Comparison of ENCODE assay signal across 17 cellular contexts in the genomic region with DNA sequence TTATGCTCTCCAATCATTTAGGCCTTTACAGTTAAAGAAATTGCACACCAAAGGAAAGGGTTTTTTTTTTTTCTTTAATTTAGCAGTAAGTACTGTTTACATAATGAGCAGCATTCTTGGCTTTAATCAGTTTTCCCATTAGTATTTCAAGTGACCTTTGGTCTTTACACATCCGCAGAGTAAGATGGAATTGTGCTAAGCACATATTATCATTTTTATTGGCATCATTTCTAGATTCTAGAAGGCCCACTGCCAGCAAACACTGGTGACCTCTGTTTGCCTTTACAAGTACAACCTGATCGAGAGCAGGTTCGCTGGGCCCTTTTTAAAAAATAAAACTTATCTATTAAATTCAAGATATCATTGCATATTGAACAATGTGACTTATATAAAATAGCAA.
DNase-seq lines count a peak whose midpoint lies in the region; ATAC-seq, FAIRE-seq and TF ChIP-seq lines count a peak whose summit lies in the region.
"Had no signal": no experiment of that assay in that cellular context is flagged by ENCODE, and none has a peak within 500 bp of the region (broad histone marks: within the 10 kb centered on the region; RNA-seq: fewer than 3 reads in every experiment).

No MANE protein-coding gene starts in this region.

- no peak for DNase-seq in A549 (ENCODE audit: low read depth in 1 of 2, low spot score in 1 of 2)
- DNase-seq in body of pancreas, result peak; percentile 39 to 62 (median 55)
- DNase-seq in left cardiac atrium, result peak; percentile 24
- DNase-seq in right lobe of liver, result peak in 1 of 3 donors; percentile 67
- no peak for DNase-seq in SW480 (ENCODE audit: low spot score)
- DNase-seq in iPS-NIHi7 (ENCODE audit: extremely low spot score), result no peak
- DNase-seq: C1 segment of cervical spinal cord, DND-41, KBM-7, NCI-H1048, NCI-H146, NCI-H2081, NCI-H82 had no signal

- TF ChIP-seq RAD21 in A549 (conservative IDR thresholded peaks at IDR 0.05 in 1 of 2, IDR thresholded peaks at IDR 0.05 in 1 of 2), result no peak

- H3K9me3 ChIP-seq in A549 (no peaks in the 10 kb centered on the region), body of pancreas (no peaks in the 10 kb centered on the region), right lobe of liver (no peaks in the 10 kb centered on the region)

- TF ChIP-seq EP300 in A549 (IDR thresholded peaks at IDR 0.05), result no peak

- H3K27ac ChIP-seq in A549 (no peak overlapping the region), body of pancreas (no peak overlapping the region), right lobe of liver (peak overlapping the region in 1 of 3 donors; percentile 43)

- intact Hi-C loops in body of pancreas (cut with DNase I), result no loop called here
- intact Hi-C loops in left cardiac atrium (cut with DNase I), result no loop called here
- intact Hi-C loops in right lobe of liver (cut with DNase I), result no loop called here

- peak overlapping the region; percentile 21; the same call in 1 of the 3 replicates for H3K4me2 ChIP-seq in A549

- no peak overlapping the region for H3K4me3 ChIP-seq in A549
- H3K4me3 ChIP-seq in body of pancreas, result no peak overlapping the region
- no peak overlapping the region for H3K4me3 ChIP-seq in right lobe of liver
- H3K4me3 ChIP-seq: GM12878 had no signal

- H3K27me3 ChIP-seq in body of pancreas (no peaks in the 10 kb centered on the region), right lobe of liver (no peaks in the 10 kb centered on the region)

- no peaks in the 10 kb centered on the region for H3K36me3 ChIP-seq in body of pancreas (replicated peaks in 1 of 2; ENCODE audit: insufficient read depth in 1 of 2, low read depth in 2 of 2)
- peaks cover 0 to 36% (median 8%) of the 10 kb centered on the region in 4 donors for H3K36me3 ChIP-seq in right lobe of liver

- TF ChIP-seq CTCF in A549 (IDR thresholded peaks at IDR 0.05) (no peak), body of pancreas (IDR thresholded peaks at IDR 0.05) (no peak), right lobe of liver (IDR thresholded peaks at IDR 0.05) (no peak)

- WGBS in A549 (ENCODE audit: missing lambda C conversion rate), result 65% methylated on average over 3 of the region's 3 CpGs
- WGBS in body of pancreas, 2 donors, result 13 to 17% methylated on average over 3 of the region's 3 CpGs
- 11% methylated on average over 3 of the region's 3 CpGs for WGBS in right lobe of liver (ENCODE audit: insufficient coverage, low coverage, low lambda C conversion rate, missing lambda C conversion rate)

- peaks cover 30% of the 10 kb centered on the region for H3K4me1 ChIP-seq in A549
- H3K4me1 ChIP-seq in body of pancreas, result peaks cover 6% of the 10 kb centered on the region
- H3K4me1 ChIP-seq in right lobe of liver, result peaks cover 0 to 19% (median 4%) of the 10 kb centered on the region in 4 donors

- ATAC-seq in A549 (no peak), body of pancreas (peak; percentile 88), left cardiac atrium (peak; percentile 29 to 34), right lobe of liver (peak; percentile 87 to 95 (median 92)), HG03175 (IDR thresholded peaks at IDR 0.05; ENCODE audit: unreplicated experiment) (no peak), GM21528 (IDR thresholded peaks at IDR 0.05; ENCODE audit: low FRiP score, unreplicated experiment) (no peak)
- ATAC-seq: GM12878, Panc1 had no signal

- no peak for TF ChIP-seq POLR2A in A549 (IDR thresholded peaks at IDR 0.05; ENCODE audit: low read length)
- no peak for TF ChIP-seq POLR2A in body of pancreas (IDR thresholded peaks at IDR 0.05)
- TF ChIP-seq POLR2A in right lobe of liver (IDR thresholded peaks at IDR 0.05), result no peak

- FAIRE-seq in A549 (lab: Jason Lieb, UNC), result no peak
- FAIRE-seq: GM12878 had no signal

- POLR2A ChIA-PET in A549 (lab: Yijun Ruan, JAX), result no interaction called here

- CTCF ChIA-PET in A549 (lab: Yijun Ruan, JAX), result no interaction called here

TF ChIP-seq in A549, 52 proteins besides CTCF, POLR2A, EP300 and RAD21:
- no peak for TF ChIP-seq MYC (IDR thresholded peaks at IDR 0.05; ENCODE audit: borderline replicate concordance, low read length)
- no peak for TF ChIP-seq TP53 (CRISPR knock-in tag; IDR thresholded peaks at IDR 0.05)
- TF ChIP-seq HES2 (IDR thresholded peaks at IDR 0.05), result no peak
- TF ChIP-seq HDAC2 (IDR thresholded peaks at IDR 0.05), result no peak
- no peak for TF ChIP-seq MAZ (IDR thresholded peaks at IDR 0.05; ENCODE audit: borderline replicate concordance, low read depth, low read length)
- TF ChIP-seq KDM5A (IDR thresholded peaks at IDR 0.05), result no peak
- TF ChIP-seq TFCP2L1 (CRISPR knock-in tag; IDR thresholded peaks at IDR 0.05), result no peak
- no peak for TF ChIP-seq RARB (CRISPR knock-in tag; IDR thresholded peaks at IDR 0.05)
- TF ChIP-seq ESRRA (IDR thresholded peaks at IDR 0.05; ENCODE audit: borderline replicate concordance, low read length), result no peak
- no peak for TF ChIP-seq SREBF2 (IDR thresholded peaks at IDR 0.05)
- no peak for TF ChIP-seq ZC3H11A (IDR thresholded peaks at IDR 0.05)
- TF ChIP-seq BHLHE40 (IDR thresholded peaks at IDR 0.05; ENCODE audit: low read depth, low read length), result no peak

Comparison
In these comparisons a context has a peak if more than half of its experiments do, and no peak if none do; other contexts are left out.
1. ATAC-seq: peak in body of pancreas (single experiment), left cardiac atrium (2 of 2) and right lobe of liver (4 of 4); none in A549 (0 of 2), HG03175 (single experiment) and GM21528 (single experiment).
2. DNase-seq: peak in body of pancreas (4 of 4) and left cardiac atrium (single experiment); none in A549 (0 of 2), SW480 (single experiment) and iPS-NIHi7 (single experiment).